Comparison of ENCODE assay signal across 9 cellular contexts in the genomic region with DNA sequence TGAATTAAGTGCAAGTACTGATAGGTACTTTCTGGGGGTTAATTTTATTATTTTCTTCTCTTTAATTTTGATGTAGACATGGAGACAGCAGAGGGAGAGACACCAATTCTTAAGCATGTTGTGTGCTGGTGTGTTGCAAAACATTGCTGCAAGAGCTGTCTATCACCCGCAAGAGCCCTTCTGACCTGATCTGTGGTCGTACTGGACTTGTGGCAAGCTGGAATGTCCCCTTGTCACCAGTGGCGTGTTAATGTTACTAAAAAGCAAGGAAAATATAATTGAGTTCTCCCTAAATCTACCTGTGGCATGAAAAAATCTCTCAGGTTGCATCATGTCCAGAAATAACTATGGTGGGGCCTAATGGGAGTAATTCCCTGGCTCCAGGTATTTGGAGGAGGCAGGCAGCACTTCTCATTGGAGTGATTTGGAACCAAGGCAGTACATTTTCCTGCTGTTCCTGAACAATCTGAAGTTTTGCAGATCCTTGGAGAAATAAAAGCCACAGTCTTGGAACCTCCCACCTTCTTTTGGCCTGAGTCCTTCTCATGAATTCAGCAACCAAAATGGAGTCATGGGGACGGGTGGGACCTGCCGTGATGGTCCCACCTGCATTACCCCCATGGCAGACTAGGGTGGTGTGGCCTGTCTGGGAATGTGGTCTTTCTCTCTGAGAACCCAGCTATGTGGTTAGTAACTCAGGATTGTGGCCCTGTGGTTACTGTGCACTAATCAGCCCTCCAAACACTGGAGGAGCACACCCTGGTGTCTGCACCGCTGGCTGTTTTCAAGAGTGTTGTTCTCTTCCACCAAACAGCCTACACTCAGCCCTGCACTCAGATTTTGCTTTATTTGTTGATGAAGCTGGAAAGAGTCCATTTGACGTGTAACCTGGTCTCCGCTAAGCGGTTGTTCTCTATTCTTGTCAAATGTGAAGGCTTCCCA. TPM values are rescaled to one million over a fixed set of nuclear protein-coding genes. Genes with fewer than 3 reads are reported as not detected.
A peak's percentile ranks its signal among the peaks of the same experiment; 100 is the strongest.
DNase-seq lines count a peak whose midpoint lies in the region; ATAC-seq and TF ChIP-seq lines count a peak whose summit lies in the region.
"Had no signal": no experiment of that assay in that cellular context is flagged by ENCODE, and none has a peak within 500 bp of the region (broad histone marks: within the 10 kb centered on the region; RNA-seq: fewer than 3 reads in every experiment).

No MANE protein-coding gene starts in this region.

- peak overlapping the region; percentile 47 for H3K9ac ChIP-seq in Loucy (ENCODE audit: low read depth, low read length, poor library complexity, severe bottlenecking)

- ATAC-seq in naive thymus-derived CD8-positive, alpha-beta T cell, result no peak
- ATAC-seq in GM18909 (IDR thresholded peaks at IDR 0.05; ENCODE audit: poor library complexity, unreplicated experiment), result no peak

- POLR2A ChIA-PET in naive thymus-derived CD8-positive, alpha-beta T cell (lab: Charles Lee), result no interaction called here

- H3K9me3 ChIP-seq in Loucy (ENCODE audit: insufficient read depth, low read depth, low read length), result no peaks in the 10 kb centered on the region
- H3K9me3 ChIP-seq: neutrophil, SJCRH30 had no signal

- H3K4me2 ChIP-seq in Loucy (ENCODE audit: low read depth, low read length, poor library complexity, severe bottlenecking), result peak overlapping the region; percentile 44

- peaks cover 34% of the 10 kb centered on the region; the same call in 1 of the 2 replicates for H3K36me3 ChIP-seq in Loucy (ENCODE audit: insufficient read depth, low read length)

- H3K27me3 Mint-ChIP-seq in activated T-helper 2 cell treated with anti-CD3 and anti-CD28 coated beads, Interferon-gamma antibody, Interleukin-2, Interleukin-4, amounts not matched to agents 10 μg/mL and 5 μg/mL and 100 μg/mL, durations not matched to agents 14 hours and 24 hours and 36 hours (ENCODE audit: low read depth), result no peaks in the 10 kb centered on the region
- H3K27me3 Mint-ChIP-seq in naive thymus-derived CD8-positive, alpha-beta T cell, result no peaks in the 10 kb centered on the region

- H3K4me3 ChIP-seq in Loucy (ENCODE audit: low read length, poor library complexity, severe bottlenecking), result peak overlapping the region; percentile 30
- H3K4me3 ChIP-seq: SJCRH30 had no signal

- H4K20me1 ChIP-seq in Loucy (ENCODE audit: insufficient read depth, low read length, poor library complexity, severe bottlenecking), result peaks cover 58% of the 10 kb centered on the region

- intact Hi-C loops in activated T-helper 2 cell treated with anti-CD3 and anti-CD28 coated beads, Interferon-gamma antibody, Interleukin-2, Interleukin-4, amounts not matched to agents 10 μg/mL and 5 μg/mL and 100 μg/mL, durations not matched to agents 14 hours and 24 hours and 36 hours (cut with micrococcal nuclease), result loop anchor here (5.0 to 10.0 kb wide), 2 partner anchors 38 to 150 kb away; no protein-coding TSS in a partner anchor

- no peaks in the 10 kb centered on the region for H3K9me3 Mint-ChIP-seq in activated T-helper 2 cell treated with anti-CD3 and anti-CD28 coated beads, Interferon-gamma antibody, Interleukin-2, Interleukin-4, amounts not matched to agents 10 μg/mL and 5 μg/mL and 100 μg/mL, durations not matched to agents 14 hours and 24 hours and 36 hours
- no peaks in the 10 kb centered on the region for H3K9me3 Mint-ChIP-seq in naive thymus-derived CD8-positive, alpha-beta T cell

- peaks cover 47% of the 10 kb centered on the region for H3K4me1 ChIP-seq in Loucy (ENCODE audit: insufficient read depth, low read length, poor library complexity, severe bottlenecking)
- H3K4me1 ChIP-seq: SJCRH30 had no signal

- H3K79me2 ChIP-seq in Loucy (ENCODE audit: insufficient read depth, low read length), result peaks cover 99% of the 10 kb centered on the region

- DNase-seq in Daoy (ENCODE audit: low read depth) (peak; percentile 52), NCI-H2171 (lab: John Stamatoyannopoulos, UW) (no peak)
- no peak for DNase-seq in activated T-helper 2 cell treated with anti-CD3 and anti-CD28 coated beads, Interferon-gamma antibody, Interleukin-2, Interleukin-4, amounts not matched to agents 10 μg/mL and 5 μg/mL and 100 μg/mL, durations not matched to agents 14 hours and 24 hours and 36 hours (ENCODE audit: low spot score)
- no peak for DNase-seq in naive thymus-derived CD8-positive, alpha-beta T cell
- DNase-seq in stimulated activated CD4-positive, alpha-beta T cell treated with anti-CD3 and anti-CD28 coated beads, Interleukin-4, amount 100 ng/mL, for 4 hours, result no peak
- DNase-seq: SJCRH30 had no signal

- no peaks in the 10 kb centered on the region for H3K27me3 ChIP-seq in Loucy (ENCODE audit: insufficient read depth, low read length, poor library complexity, severe bottlenecking)
- H3K27me3 ChIP-seq: neutrophil, SJCRH30 had no signal

- H3K4me1 Mint-ChIP-seq in activated T-helper 2 cell treated with anti-CD3 and anti-CD28 coated beads, Interferon-gamma antibody, Interleukin-2, Interleukin-4, amounts not matched to agents 10 μg/mL and 5 μg/mL and 100 μg/mL, durations not matched to agents 14 hours and 24 hours and 36 hours (ENCODE audit: low read depth), result peaks cover 73% of the 10 kb centered on the region
- peaks cover 43 to 83% (median 70%) of the 10 kb centered on the region in 4 donors for H3K4me1 Mint-ChIP-seq in naive thymus-derived CD8-positive, alpha-beta T cell

- no peaks in the 10 kb centered on the region for H3F3A ChIP-seq in Loucy (ENCODE audit: low read depth)

- no peaks in the 10 kb centered on the region for H3K9me2 ChIP-seq in Loucy (replicated peaks; ENCODE audit: low read depth, low read length)

- H3K27ac Mint-ChIP-seq in activated T-helper 2 cell treated with anti-CD3 and anti-CD28 coated beads, Interferon-gamma antibody, Interleukin-2, Interleukin-4, amounts not matched to agents 10 μg/mL and 5 μg/mL and 100 μg/mL, durations not matched to agents 14 hours and 24 hours and 36 hours, result peak overlapping the region; percentile 61
- peak overlapping the region in 7 of 10 donors; percentile 13 to 77 (median 25) for H3K27ac Mint-ChIP-seq in naive thymus-derived CD8-positive, alpha-beta T cell

- TF ChIP-seq CTCF in Loucy (conservative IDR thresholded peaks at IDR 0.05; ENCODE audit: low read length), result no peak

- H3K4me3 Mint-ChIP-seq in activated T-helper 2 cell treated with anti-CD3 and anti-CD28 coated beads, Interferon-gamma antibody, Interleukin-2, Interleukin-4, amounts not matched to agents 10 μg/mL and 5 μg/mL and 100 μg/mL, durations not matched to agents 14 hours and 24 hours and 36 hours (ENCODE audit: low read depth), result peak overlapping the region; percentile 20
- peak overlapping the region in 3 of 10 donors; percentile 24 to 41 (median 30) for H3K4me3 Mint-ChIP-seq in naive thymus-derived CD8-positive, alpha-beta T cell

- no peak overlapping the region for H2AFZ ChIP-seq in Loucy (ENCODE audit: low read length)

- peaks cover 16% of the 10 kb centered on the region for H3K36me3 Mint-ChIP-seq in activated T-helper 2 cell treated with anti-CD3 and anti-CD28 coated beads, Interferon-gamma antibody, Interleukin-2, Interleukin-4, amounts not matched to agents 10 μg/mL and 5 μg/mL and 100 μg/mL, durations not matched to agents 14 hours and 24 hours and 36 hours (ENCODE audit: low read depth)
- H3K36me3 Mint-ChIP-seq in naive thymus-derived CD8-positive, alpha-beta T cell, result peaks cover 0 to 16% (median 8%) of the 10 kb centered on the region in 3 donors

RNA-seq across cellular contexts. Expression of gene GALNT2, which starts 57.4 kb away (rescaled TPM):
- 58.4 and 63.1 TPM in 2 replicates for total RNA-seq in Daoy (2014; rRNA removed; shearing (Covaris generic))
- 58.9 and 59.3 TPM in 2 replicates for total RNA-seq in activated T-helper 2 cell treated with anti-CD3 and anti-CD28 coated beads, Interferon-gamma antibody, Interleukin-2, Interleukin-4, amounts not matched to agents 10 μg/mL and 5 μg/mL and 100 μg/mL, durations not matched to agents 14 hours and 24 hours and 36 hours
- 10 to 100 TPM; 20.6 to 22.2 TPM for total RNA-seq in naive thymus-derived CD8-positive, alpha-beta T cell
- polyA plus RNA-seq in naive thymus-derived CD8-positive, alpha-beta T cell, result 10 to 100 TPM; 10.7 to 15.3 (median 11.0) TPM
